Comparison of ENCODE assay signal across 8 cellular contexts in the genomic region with DNA sequence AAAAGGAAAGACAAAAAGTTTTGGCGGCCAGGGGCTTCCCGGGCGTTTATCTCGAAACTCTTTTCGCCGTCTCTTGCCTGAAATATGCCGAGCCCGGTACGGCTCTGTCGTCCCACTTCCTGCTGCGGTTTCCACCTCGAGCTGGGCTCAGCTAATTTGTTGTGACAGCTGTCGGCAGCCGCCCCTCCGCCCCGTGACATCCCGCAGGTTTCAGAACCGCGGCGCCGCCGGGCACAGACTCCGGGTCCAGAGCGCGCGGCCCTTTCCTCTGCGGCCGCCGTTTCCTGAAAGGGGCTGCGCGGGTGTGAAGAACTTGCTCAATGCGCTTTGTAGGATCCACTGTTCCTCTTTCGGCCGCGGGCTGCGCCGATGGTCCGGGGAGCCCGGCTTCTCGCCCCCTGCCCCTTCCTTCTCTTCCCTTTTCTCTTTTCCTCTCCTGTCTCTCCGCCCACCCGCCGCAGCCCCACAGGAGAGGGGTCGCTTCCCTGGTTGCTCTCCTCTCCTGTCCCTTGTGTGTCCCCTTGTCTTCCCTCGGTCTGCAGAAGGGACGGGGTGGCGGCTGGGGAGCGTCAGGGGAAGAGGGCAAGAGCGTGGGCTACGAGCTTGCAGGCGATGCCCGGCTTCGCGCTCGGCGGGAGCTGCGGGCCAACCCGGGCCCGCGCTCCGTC. TPM values are rescaled to one million over a fixed set of nuclear protein-coding genes. Genes with fewer than 3 reads are reported as not detected.
DNase-seq lines count a peak whose midpoint lies in the region; ATAC-seq and TF ChIP-seq lines count a peak whose summit lies in the region.

No MANE protein-coding gene starts in this region.

- H3K9me3 ChIP-seq in PC-9 (ENCODE audit: insufficient read depth, low read depth) (no peaks in the 10 kb centered on the region), neural cell (ENCODE audit: low read length) (no peaks in the 10 kb centered on the region), subcutaneous abdominal adipose tissue (ENCODE audit: control insufficient read depth in 5 of 5, low read length in 5 of 5) (no peaks in the 10 kb centered on the region)

- peak overlapping the region; percentile 95 for H3K4me3 Mint-ChIP-seq in activated T-cell treated with anti-CD3 and anti-CD28 coated beads, Interleukin-2, amount 50 U/mL, for 4 hours

- no peaks in the 10 kb centered on the region for H3K9me3 Mint-ChIP-seq in activated T-cell treated with anti-CD3 and anti-CD28 coated beads, Interleukin-2, amount 50 U/mL, for 4 hours

- no peaks in the 10 kb centered on the region; the same call in 1 of the 2 replicates for H3K79me2 ChIP-seq in PC-9 (ENCODE audit: low read depth)
- no peaks in the 10 kb centered on the region for H3K79me2 ChIP-seq in neural cell (replicated peaks; ENCODE audit: insufficient read depth, low read length)

- peaks cover 20% of the 10 kb centered on the region for H3K36me3 Mint-ChIP-seq in activated T-cell treated with anti-CD3 and anti-CD28 coated beads, Interleukin-2, amount 50 U/mL, for 4 hours (ENCODE audit: insufficient read depth)

- H3K27ac ChIP-seq in PC-9 (no peak overlapping the region), neural cell (ENCODE audit: low read length) (no peak overlapping the region), subcutaneous abdominal adipose tissue (ENCODE audit: low read depth, low read length) (peak overlapping the region; percentile 60)

- H3K9me2 ChIP-seq in PC-9 (ENCODE audit: insufficient read depth) (no peaks in the 10 kb centered on the region), neural cell (ENCODE audit: insufficient read depth, low read length) (no peaks in the 10 kb centered on the region)

- H3K9ac ChIP-seq in neural cell (ENCODE audit: low read length), result no peak overlapping the region
- peak overlapping the region in 4 of 5 donors; percentile 69 to 84 (median 83) for H3K9ac ChIP-seq in subcutaneous abdominal adipose tissue (ENCODE audit: low read length in 5 of 5)

- DNase-seq in A172 (ENCODE audit: low spot score), result peak; percentile 54
- peak; percentile 40 to 46 for DNase-seq in PC-9
- DNase-seq in activated T-cell treated with anti-CD3 and anti-CD28 coated beads, Interleukin-2, amount 50 U/mL, for 4 hours, result peak; percentile 76
- peak; percentile 51 for DNase-seq in fibroblast of gingiva (ENCODE audit: low read depth)

- no peak for TF ChIP-seq RAD21 in neural cell (conservative IDR thresholded peaks at IDR 0.05)

- TF ChIP-seq EP300 in neural cell (conservative IDR thresholded peaks at IDR 0.05; ENCODE audit: poor library complexity, severe bottlenecking), result no peak

- peaks cover 4% of the 10 kb centered on the region; the same call in 1 of the 2 replicates for H4K20me1 ChIP-seq in PC-9 (ENCODE audit: insufficient read depth)
- H4K20me1 ChIP-seq in neural cell (ENCODE audit: insufficient read depth), result no peaks in the 10 kb centered on the region

- H3K27me3 ChIP-seq in PC-9 (ENCODE audit: insufficient read depth, low read depth) (no peaks in the 10 kb centered on the region), neural cell (ENCODE audit: insufficient read depth, low read depth, low read length) (peaks cover 37% of the 10 kb centered on the region), subcutaneous abdominal adipose tissue (ENCODE audit: control insufficient read depth in 5 of 5, insufficient read depth in 4 of 5, low read length in 5 of 5) (peaks cover 0 to 6% (median 0%) of the 10 kb centered on the region in 5 donors)

- ATAC-seq in GM18867 (IDR thresholded peaks at IDR 0.05; ENCODE audit: unreplicated experiment), result peak; percentile 60
- ATAC-seq in HG03097 (IDR thresholded peaks at IDR 0.05; ENCODE audit: low FRiP score, unreplicated experiment), result peak; percentile 42
- peak; percentile 49 to 51 for ATAC-seq in activated T-cell treated with anti-CD3 and anti-CD28 coated beads, Interleukin-2, amount 50 U/mL, for 4 hours

- CTCF ChIA-PET in PC-9 (lab: Charles Lee), result interaction anchor here (0.7 kb wide), 1 partner anchor 74 kb away, joined by 5 read pairs; no protein-coding TSS in a partner anchor

- H3K27me3 Mint-ChIP-seq in activated T-cell treated with anti-CD3 and anti-CD28 coated beads, Interleukin-2, amount 50 U/mL, for 4 hours (ENCODE audit: low read depth), result no peaks in the 10 kb centered on the region

- no peak for TF ChIP-seq CTCF in PC-9 (conservative IDR thresholded peaks at IDR 0.05)
- TF ChIP-seq CTCF in neural cell (IDR thresholded peaks at IDR 0.05; ENCODE audit: poor library complexity, severe bottlenecking), result no peak

- H3K4me1 Mint-ChIP-seq in activated T-cell treated with anti-CD3 and anti-CD28 coated beads, Interleukin-2, amount 50 U/mL, for 4 hours (ENCODE audit: low read depth), result peaks cover 59% of the 10 kb centered on the region

- H3F3A ChIP-seq in PC-9 (ENCODE audit: insufficient read depth, low read depth) (peaks cover 37% of the 10 kb centered on the region), neural cell (ENCODE audit: insufficient read depth, low read length, poor library complexity, severe bottlenecking) (no peaks in the 10 kb centered on the region)

- H3K4me2 ChIP-seq in PC-9 (peak overlapping the region; percentile 91), neural cell (ENCODE audit: low read length) (peak overlapping the region; percentile 82)

- H3K36me3 ChIP-seq in PC-9 (ENCODE audit: low read depth), result no peaks in the 10 kb centered on the region
- H3K36me3 ChIP-seq in neural cell (ENCODE audit: insufficient read depth, low read length), result no peaks in the 10 kb centered on the region
- no peaks in the 10 kb centered on the region for H3K36me3 ChIP-seq in subcutaneous abdominal adipose tissue (ENCODE audit: control insufficient read depth in 5 of 5, insufficient read depth in 5 of 5, low read length in 5 of 5)

- intact Hi-C loops in PC-9 (cut with micrococcal nuclease; ENCODE audit: unreplicated experiment), result no loop called here

- H3K4me3 ChIP-seq in PC-9, result peak overlapping the region; percentile 70
- H3K4me3 ChIP-seq in neural cell (ENCODE audit: low read length), result peak overlapping the region; percentile 73
- peak overlapping the region; percentile 70 to 93 (median 82) for H3K4me3 ChIP-seq in subcutaneous abdominal adipose tissue (ENCODE audit: low read depth in 1 of 5, low read length in 5 of 5)

- POLR2A ChIA-PET in PC-9 (lab: Charles Lee; ENCODE audit: unreplicated experiment), result no interaction called here

- H3K4me1 ChIP-seq in PC-9 (replicated peaks; ENCODE audit: insufficient read depth) (peaks cover 47% of the 10 kb centered on the region), subcutaneous abdominal adipose tissue (ENCODE audit: control insufficient read depth in 5 of 5, insufficient read depth in 5 of 5, low read length in 5 of 5) (peaks cover 25 to 84% (median 73%) of the 10 kb centered on the region in 5 donors)

- TSS peak; percentile 26 for BruUV-seq in PC-9 (replicated peaks; lab: Mats Ljungman, UMichigan)

- H2AFZ ChIP-seq in PC-9 (peak overlapping the region; percentile 80), neural cell (ENCODE audit: low read depth, low read length) (no peak overlapping the region)

TF ChIP-seq in neural cell, 6 proteins besides CTCF, POLR2A, EP300 and RAD21:
- TF ChIP-seq MXI1 (conservative IDR thresholded peaks at IDR 0.05; ENCODE audit: poor library complexity, severe bottlenecking) (peak; percentile 10), TAF1 (IDR thresholded peaks at IDR 0.05; ENCODE audit: low read depth) (no peak), EZH2 (IDR thresholded peaks at IDR 0.05; ENCODE audit: borderline replicate concordance, insufficient read depth, low read length, poor library complexity, severe bottlenecking) (peak; percentile 69), POLR2AphosphoS5 (IDR thresholded peaks at IDR 0.05) (no peak)

RNA-seq across cellular contexts. Expression of a gene that starts 0.6 kb away (rescaled TPM):
- total RNA-seq in A172 (2014; rRNA removed; shearing (Covaris generic)), result 6.9 and 11.2 TPM in 2 replicates
- 5.1 and 6.0 TPM in 2 replicates for total RNA-seq in PC-9 (2021)
- 100 to 1,000 TPM; 131 to 169 (median 132) TPM for total RNA-seq in activated T-cell treated with anti-CD3 and anti-CD28 coated beads, Interleukin-2, amount 50 U/mL, for 4 hours
- 0.36 TPM in 1 of 2 replicates, not detected in the other for polyA plus RNA-seq in neural cell
- polyA minus RNA-seq in neural cell, result 0.24 TPM in 1 of 2 replicates, not detected in the other

RNA-seq across cellular contexts. Expression of a gene that starts 32.0 kb away (rescaled TPM):
- total RNA-seq in A172 (2014; rRNA removed; shearing (Covaris generic)), result 0.45 and 0.93 TPM in 2 replicates
- 0.48 and 0.63 TPM in 2 replicates for total RNA-seq in PC-9 (2021)
- under 1 TPM in 2 of 3 donors, not detected in 1; 0.26 to 0.38 TPM for total RNA-seq in activated T-cell treated with anti-CD3 and anti-CD28 coated beads, Interleukin-2, amount 50 U/mL, for 4 hours
- 0.20 TPM in 1 of 2 replicates, not detected in the other for polyA plus RNA-seq in neural cell
- polyA minus RNA-seq in neural cell, result not detected in 2 replicates

Comparison
In these comparisons a context has a peak if more than half of its experiments do, and no peak if none do; other contexts are left out.
1. RNA of a gene that starts 0.6 kb away (total RNA-seq): 131 to 169 TPM in activated T-cell treated with anti-CD3 and anti-CD28 coated beads, Interleukin-2, amount 50 U/mL, for 4 hours; 6.9 to 11.2 TPM in A172 and 5.1 to 6.0 TPM in PC-9; every median in the first group is over 10 times any median in the second.
2. Peak in every context shown above with its lines, with median percentiles within 50 percentile points of each other: DNase-seq, ATAC-seq and H3K4me3 ChIP-seq.